ENCODE assay signal across 1 cellular context in genomic region chr12:116601524-116601923, GRCh38.
TF ChIP-seq lines count a peak whose summit lies in the region.

No MANE protein-coding gene starts in this region.

TF ChIP-seq in K562, 482 proteins besides CTCF, POLR2A, EP300 and RAD21 (continued from another document):
- no peak for TF ChIP-seq IRF9 (tag; IDR thresholded peaks at IDR 0.05)
